Comparison of ENCODE assay signal across 26 cellular contexts in the genomic region with DNA sequence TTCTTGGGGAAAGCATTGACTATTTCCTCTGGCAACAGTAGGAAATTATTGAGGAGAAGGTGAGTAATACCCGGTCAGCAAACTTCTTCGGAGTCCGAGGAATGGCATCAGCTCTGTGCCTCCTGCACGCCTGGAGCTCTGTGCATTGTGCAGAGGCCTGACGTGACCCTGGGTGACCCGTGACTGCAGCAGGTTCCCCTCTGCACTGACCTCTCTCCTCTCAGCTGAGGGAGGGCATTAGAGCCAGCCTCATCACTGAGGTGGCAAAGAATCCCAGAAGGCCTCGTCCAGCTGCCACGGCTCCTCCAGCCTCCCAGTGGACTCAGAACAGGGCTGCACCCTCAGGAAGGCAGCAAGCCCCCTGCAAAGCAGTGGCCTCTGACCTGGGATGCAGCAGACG.
DNase-seq lines count a peak whose midpoint lies in the region; ATAC-seq, FAIRE-seq and TF ChIP-seq lines count a peak whose summit lies in the region.
"Had no signal": no experiment of that assay in that cellular context is flagged by ENCODE, and none has a peak within 500 bp of the region (broad histone marks: within the 10 kb centered on the region; RNA-seq: fewer than 3 reads in every experiment).

No MANE protein-coding gene starts in this region.

- dilution Hi-C loops in IMR-90 (cut with HindIII; ENCODE audit: low sequenced_read_pairs, unreplicated experiment): no loop called here

- no peak overlapping the region for H2BK5ac ChIP-seq in IMR-90 (ENCODE audit: low read depth, low read length, poor library complexity, severe bottlenecking)

- TF ChIP-seq POLR2A in A549 (IDR thresholded peaks at IDR 0.05; ENCODE audit: low read length) (no peak), IMR-90 (IDR thresholded peaks at IDR 0.05; ENCODE audit: low read depth, low read length) (no peak)

- H3K4me1 ChIP-seq in A549 (peaks cover 22% of the 10 kb centered on the region), IMR-90 (ENCODE audit: control insufficient read depth, insufficient read depth, low read length) (peaks cover 2% of the 10 kb centered on the region; the same call in 1 of the 2 replicates)
- H3K4me1 ChIP-seq: HAP-1 had no signal

- TF ChIP-seq RAD21 in A549 (conservative IDR thresholded peaks at IDR 0.05 in 1 of 2, IDR thresholded peaks at IDR 0.05 in 1 of 2) (no peak), IMR-90 (IDR thresholded peaks at IDR 0.05; ENCODE audit: low read length) (no peak)

- H3K36me3 ChIP-seq in IMR-90 (ENCODE audit: control insufficient read depth, insufficient read depth, low read length) (no peaks in the 10 kb centered on the region), WERI-Rb-1 (no peaks in the 10 kb centered on the region)
- H3K36me3 ChIP-seq: BLaER1, HAP-1 had no signal

- in situ Hi-C loops in IMR-90 (cut with MboI; ENCODE audit: low sequenced_read_pairs): no loop called here

- POLR2A ChIA-PET in A549 (lab: Yijun Ruan, JAX) (no interaction called here), IMR-90 (lab: Charles Lee; ENCODE audit: unreplicated experiment) (no interaction called here)

- H3K36me3 Mint-ChIP-seq in glutamatergic neuron (ENCODE audit: unreplicated experiment) (peaks cover 2% of the 10 kb centered on the region), osteocyte (ENCODE audit: unreplicated experiment) (no peaks in the 10 kb centered on the region)

- no peak overlapping the region for H2BK15ac ChIP-seq in IMR-90 (ENCODE audit: low read depth, low read length)

- H4K5ac ChIP-seq in IMR-90 (ENCODE audit: low read depth, low read length): no peak overlapping the region

- TF ChIP-seq CTCF in A549 (IDR thresholded peaks at IDR 0.05): no peak
- no peak for TF ChIP-seq CTCF in IMR-90 (conservative IDR thresholded peaks at IDR 0.05; ENCODE audit: low read depth, low read length)
- peak; percentile 45 for TF ChIP-seq CTCF in WERI-Rb-1 (IDR thresholded peaks at IDR 0.05; ENCODE audit: low read depth, low read length)
- no peak for TF ChIP-seq CTCF in glutamatergic neuron (IDR thresholded peaks at IDR 0.05; ENCODE audit: partially characterized antibody, unreplicated experiment)
- no peak for TF ChIP-seq CTCF in osteocyte (IDR thresholded peaks at IDR 0.05)

- H4K91ac ChIP-seq in IMR-90 (ENCODE audit: insufficient read depth, low read depth, low read length): no peak overlapping the region

- CTCF ChIA-PET in A549 (lab: Yijun Ruan, JAX) (no interaction called here), IMR-90 (lab: Yijun Ruan, JAX) (no interaction called here)

- H2BK20ac ChIP-seq in IMR-90 (ENCODE audit: low read depth, low read length): no peak overlapping the region

- no peaks in the 10 kb centered on the region; the same call in 2 of the 3 replicates for H3K9me3 ChIP-seq in A549
- peaks cover 5% of the 10 kb centered on the region; the same call in 1 of the 2 replicates for H3K9me3 ChIP-seq in IMR-90 (ENCODE audit: control insufficient read depth, insufficient read depth, low read length)
- peaks cover 8% of the 10 kb centered on the region for H3K9me3 ChIP-seq in WERI-Rb-1 (ENCODE audit: severe bottlenecking)
- H3K9me3 ChIP-seq: HAP-1, SK-N-SH had no signal

- H2BK120ac ChIP-seq in IMR-90 (ENCODE audit: low read depth, low read length): no peak overlapping the region

- H2AK5ac ChIP-seq in IMR-90 (ENCODE audit: low read depth, low read length): no peak overlapping the region

- no peak overlapping the region for H2AK9ac ChIP-seq in IMR-90 (replicated peaks; ENCODE audit: low read depth, low read length, poor library complexity)

- no peaks in the 10 kb centered on the region for H4K20me1 ChIP-seq in IMR-90 (ENCODE audit: insufficient read depth, low read length)
- H4K20me1 ChIP-seq: BLaER1 had no signal

- H3K14ac ChIP-seq in IMR-90 (replicated peaks; ENCODE audit: low read depth, low read length): no peak overlapping the region

- intact Hi-C loops in IMR-90 (cut with micrococcal nuclease): no loop called here

- H3K4me3 Mint-ChIP-seq in glutamatergic neuron (ENCODE audit: unreplicated experiment) (peak overlapping the region; percentile 56), osteocyte (ENCODE audit: unreplicated experiment) (no peak overlapping the region)
- H3K4me3 Mint-ChIP-seq: CD4-positive, alpha-beta T cell; GM23338; HFFc6 had no signal

- H2AFZ ChIP-seq in IMR-90 (replicated peaks; ENCODE audit: low read length, poor library complexity): peak overlapping the region; percentile 36
- H2AFZ ChIP-seq: GM23338 had no signal

- H3K79me1 ChIP-seq in IMR-90 (ENCODE audit: low read depth in 1 of 2, low read length in 2 of 2): no peaks in the 10 kb centered on the region

- no peak overlapping the region for H3K23ac ChIP-seq in IMR-90 (ENCODE audit: low read depth, low read length)

- no peak overlapping the region for H3K9ac ChIP-seq in IMR-90 (ENCODE audit: low read depth, low read length)
- H3K9ac ChIP-seq: BLaER1, SK-N-SH had no signal

- WGBS in A549 (ENCODE audit: missing lambda C conversion rate): 87% methylated on average over 7 of the region's 9 CpGs
- 70% methylated on average over 2 of the region's 9 CpGs; no CpG with 5 or more reads in 1 of the 2 experiments for WGBS in IMR-90 (ENCODE audit: extremely low coverage in 2 of 2, insufficient read length in 1 of 2), 2 experiments

- no peak overlapping the region for H3K56ac ChIP-seq in IMR-90 (ENCODE audit: extremely low read depth, insufficient read depth, low read length)

- H3K18ac ChIP-seq in IMR-90 (ENCODE audit: low read depth, low read length): no peak overlapping the region

- no peak for FAIRE-seq in A549 (lab: Jason Lieb, UNC)
- FAIRE-seq: D721Med, GM18507 had no signal

- no TSS peak for BruUV-seq in IMR-90 (replicated peaks; lab: Mats Ljungman, UMichigan)

- DNase-seq in A549 (ENCODE audit: low read depth in 1 of 2, low spot score in 1 of 2): no peak
- no peak for DNase-seq in IMR-90
- peak; percentile 33 for DNase-seq in WERI-Rb-1
- DNase-seq in glutamatergic neuron: no peak
- DNase-seq in NCI-H345 (lab: John Stamatoyannopoulos, UW): no peak
- DNase-seq in germinal center (ENCODE audit: low spot score): no peak
- DNase-seq in osteocyte (ENCODE audit: extremely low spot score, unreplicated experiment): no peak
- DNase-seq: CD4-positive, alpha-beta T cell; HFFc6; Kasumi-1; MV-4-11; NCI-H1105; NCI-H1436 treated with DMSO at 0.1 percent for 48 hours; NCI-H187 treated with DMSO at 0.1 percent for 48 hours; NCI-H2107; NCI-H510A; NCI-H69; SK-N-SH; SW 1271 had no signal

- H3K27ac Mint-ChIP-seq in glutamatergic neuron (ENCODE audit: unreplicated experiment) (peak overlapping the region; percentile 77), osteocyte (ENCODE audit: unreplicated experiment) (no peak overlapping the region)
- H3K27ac Mint-ChIP-seq: CD4-positive, alpha-beta T cell; GM23338; HFFc6 had no signal

- H3K4me1 Mint-ChIP-seq in glutamatergic neuron (ENCODE audit: low read depth, unreplicated experiment): peaks cover 18% of the 10 kb centered on the region
- H3K4me1 Mint-ChIP-seq in osteocyte (ENCODE audit: unreplicated experiment): peaks cover 11% of the 10 kb centered on the region

- no peak overlapping the region for H3K4me2 ChIP-seq in A549
- H3K4me2 ChIP-seq in IMR-90 (ENCODE audit: low read depth, low read length): no peak overlapping the region
- H3K4me2 ChIP-seq: GM23338, SK-N-SH had no signal

- H3K27ac ChIP-seq in A549 (peak overlapping the region; percentile 80 to 89), IMR-90 (ENCODE audit: insufficient read depth, low read length) (no peak overlapping the region), WERI-Rb-1 (no peak overlapping the region)
- H3K27ac ChIP-seq: BLaER1 had no signal

- H4K8ac ChIP-seq in IMR-90 (ENCODE audit: low read depth in 2 of 2, low read length in 2 of 2): no peak overlapping the region

- ATAC-seq in A549 (no peak), IMR-90 (ENCODE audit: low read depth) (no peak), GM21423 (IDR thresholded peaks at IDR 0.05; ENCODE audit: unreplicated experiment) (no peak)
- ATAC-seq: GM23338, Panc1 had no signal

- H3K27me3 Mint-ChIP-seq in glutamatergic neuron (ENCODE audit: unreplicated experiment) (peaks cover 9% of the 10 kb centered on the region), osteocyte (ENCODE audit: unreplicated experiment) (peaks cover 11% of the 10 kb centered on the region)
- H3K27me3 Mint-ChIP-seq: CD4-positive, alpha-beta T cell had no signal

- H3K27me3 ChIP-seq in IMR-90 (ENCODE audit: control insufficient read depth, insufficient read depth, low read length) (no peaks in the 10 kb centered on the region; the same call in 1 of the 2 replicates), WERI-Rb-1 (ENCODE audit: insufficient read depth, low read depth, severe bottlenecking) (no peaks in the 10 kb centered on the region)
- H3K27me3 ChIP-seq: BLaER1 had no signal

- peaks cover 7% of the 10 kb centered on the region for H3K9me3 Mint-ChIP-seq in glutamatergic neuron (ENCODE audit: unreplicated experiment)
- no peaks in the 10 kb centered on the region for H3K9me3 Mint-ChIP-seq in osteocyte (ENCODE audit: unreplicated experiment)
- H3K9me3 Mint-ChIP-seq: CD4-positive, alpha-beta T cell had no signal

- H3K4me3 ChIP-seq in A549 (no peak overlapping the region), IMR-90 (ENCODE audit: insufficient read depth, low read depth, low read length) (no peak overlapping the region), WERI-Rb-1 (ENCODE audit: low read depth, low read length) (no peak overlapping the region)
- H3K4me3 ChIP-seq: BLaER1, GM23338, HAP-1 had no signal

- peaks cover 3% of the 10 kb centered on the region; the same call in 1 of the 2 replicates for H3K9me1 ChIP-seq in IMR-90 (ENCODE audit: insufficient read depth, low read length)

- no peak overlapping the region for H3K4ac ChIP-seq in IMR-90 (ENCODE audit: low read depth, low read length)

- no peak for TF ChIP-seq EP300 in A549 (IDR thresholded peaks at IDR 0.05)

TF ChIP-seq in IMR-90, 13 proteins besides CTCF, POLR2A, EP300 and RAD21 (continues in another document):
- TF ChIP-seq SMC3 (IDR thresholded peaks at IDR 0.05; ENCODE audit: low read depth, low read length) (no peak), CEBPB (IDR thresholded peaks at IDR 0.05; ENCODE audit: low read depth, low read length) (no peak), RCOR1 (IDR thresholded peaks at IDR 0.05; ENCODE audit: insufficient replicate concordance, low read length) (no peak), CHD1 (IDR thresholded peaks at IDR 0.05; ENCODE audit: low read depth, low read length) (no peak), FOS (IDR thresholded peaks at IDR 0.05; ENCODE audit: low read depth, low read length) (no peak), RFX5 (IDR thresholded peaks at IDR 0.05; ENCODE audit: low read depth, low read length) (no peak), MAFK (IDR thresholded peaks at IDR 0.05; ENCODE audit: low read depth, low read length) (no peak), NFE2L2 (IDR thresholded peaks at IDR 0.05; ENCODE audit: low read depth, low read length) (no peak)
- TF ChIP-seq, protein P1, sequence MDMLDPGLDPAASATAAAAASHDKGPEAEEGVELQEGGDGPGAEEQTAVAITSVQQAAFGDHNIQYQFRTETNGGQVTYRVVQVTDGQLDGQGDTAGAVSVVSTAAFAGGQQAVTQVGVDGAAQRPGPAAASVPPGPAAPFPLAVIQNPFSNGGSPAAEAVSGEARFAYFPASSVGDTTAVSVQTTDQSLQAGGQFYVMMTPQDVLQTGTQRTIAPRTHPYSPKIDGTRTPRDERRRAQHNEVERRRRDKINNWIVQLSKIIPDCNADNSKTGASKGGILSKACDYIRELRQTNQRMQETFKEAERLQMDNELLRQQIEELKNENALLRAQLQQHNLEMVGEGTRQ (IDR thresholded peaks at IDR 0.05; ENCODE audit: low read depth, low read length): no peak

Comparison
In these comparisons a context has a peak if more than half of its experiments do, and no peak if none do; other contexts are left out.
1. H3K27ac ChIP-seq: peak in A549 (2 of 2); none in IMR-90 (single experiment) and WERI-Rb-1 (single experiment).